28 cellular contexts compared by ENCODE assay signal in the genomic region with DNA sequence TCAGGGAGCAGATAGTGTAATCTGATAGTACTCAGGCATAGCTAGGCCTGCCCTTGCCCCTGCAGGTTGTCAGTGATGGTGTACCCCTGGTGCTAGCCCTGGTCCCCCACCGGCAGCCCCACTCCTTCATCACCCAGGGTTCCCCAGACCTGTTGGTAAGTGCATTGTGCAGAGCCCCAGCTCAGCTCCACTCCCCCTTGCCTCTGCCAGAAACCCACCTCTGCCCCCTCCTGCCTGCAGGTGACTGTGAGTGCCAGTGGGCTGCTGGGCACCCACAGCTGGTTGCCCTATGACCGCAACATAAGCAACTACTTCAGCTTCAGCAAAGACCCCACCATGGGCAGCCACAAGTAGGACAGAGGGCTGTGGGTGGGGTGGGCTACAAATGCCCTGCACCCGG. TPM values are rescaled to one million over a fixed set of nuclear protein-coding genes. Genes with fewer than 3 reads are reported as not detected.
DNase-seq lines count a peak whose midpoint lies in the region; ATAC-seq, FAIRE-seq and TF ChIP-seq lines count a peak whose summit lies in the region.
"Had no signal": no experiment of that assay in that cellular context is flagged by ENCODE, and none has a peak within 500 bp of the region (broad histone marks: within the 10 kb centered on the region; RNA-seq: fewer than 3 reads in every experiment).

No MANE protein-coding gene starts in this region.

- no peak for ATAC-seq in activated CD8-positive, alpha-beta T cell treated with anti-CD3 and anti-CD28 coated beads, Interleukin-2, amount 10 ng/mL, durations not matched to agents 7 days and 5 days
- ATAC-seq in activated CD8-positive, alpha-beta T cell treated with anti-CD3 and anti-CD28 coated beads for 36 hours: no peak
- ATAC-seq in left lung: no peak
- ATAC-seq in gastrocnemius medialis: no peak
- ATAC-seq: activated CD4-positive, alpha-beta T cell treated with anti-CD3 and anti-CD28 coated beads for 36 hours; heart right ventricle; naive thymus-derived CD4-positive, alpha-beta T cell; stimulated activated naive CD8-positive, alpha-beta T cell treated with anti-CD3 and anti-CD28 coated beads, Interleukin-15, amount 100 ng/mL, for 72 hours had no signal

- H3K27me3 ChIP-seq in BLaER1 (no peaks in the 10 kb centered on the region), left lung (no peaks in the 10 kb centered on the region), gastrocnemius medialis (no peaks in the 10 kb centered on the region)
- H3K27me3 ChIP-seq: brain microvascular endothelial cell, heart right ventricle, uterus had no signal

- H3K4me1 ChIP-seq in BLaER1: peaks cover 53% of the 10 kb centered on the region
- peaks cover 4 to 19% of the 10 kb centered on the region in 2 donors for H3K4me1 ChIP-seq in left lung
- peaks cover 0 to 14% of the 10 kb centered on the region in 2 donors for H3K4me1 ChIP-seq in gastrocnemius medialis
- H3K4me1 ChIP-seq: A549 had no signal

- in situ Hi-C loops in gastrocnemius medialis (cut with MboI; ENCODE audit: low sequenced_read_pairs in 4 of 4): loop anchor here in 1 of 4 donors (25.0 kb wide), 1 partner anchor 320 kb away; the partner anchor contains the start of gene ALS2CL

- H3K9me3 Mint-ChIP-seq in activated CD8-positive, alpha-beta T cell treated with anti-CD3 and anti-CD28 coated beads, Interleukin-2, amount 10 ng/mL, durations not matched to agents 7 days and 5 days (ENCODE audit: insufficient read depth): no peaks in the 10 kb centered on the region
- no peaks in the 10 kb centered on the region for H3K9me3 Mint-ChIP-seq in activated CD8-positive, alpha-beta T cell treated with anti-CD3 and anti-CD28 coated beads for 36 hours
- H3K9me3 Mint-ChIP-seq in IgD-negative memory B cell: no peaks in the 10 kb centered on the region
- H3K9me3 Mint-ChIP-seq: activated naive CD4-positive, alpha-beta T cell treated with anti-CD3 and anti-CD28 coated beads, Interleukin-2, amount 50 U/mL, for 24 hours; stimulated activated naive CD8-positive, alpha-beta T cell treated with anti-CD3 and anti-CD28 coated beads, Interleukin-15, amount 100 ng/mL, for 72 hours had no signal

- no peaks in the 10 kb centered on the region for H3K27me3 Mint-ChIP-seq in activated CD8-positive, alpha-beta T cell treated with anti-CD3 and anti-CD28 coated beads, Interleukin-2, amount 10 ng/mL, durations not matched to agents 7 days and 5 days (ENCODE audit: low read depth)
- no peaks in the 10 kb centered on the region for H3K27me3 Mint-ChIP-seq in activated CD8-positive, alpha-beta T cell treated with anti-CD3 and anti-CD28 coated beads for 36 hours
- no peaks in the 10 kb centered on the region for H3K27me3 Mint-ChIP-seq in IgD-negative memory B cell
- H3K27me3 Mint-ChIP-seq: activated CD4-positive, alpha-beta T cell treated with anti-CD3 and anti-CD28 coated beads for 36 hours; activated naive CD4-positive, alpha-beta T cell treated with anti-CD3 and anti-CD28 coated beads, Interleukin-2, amount 50 U/mL, for 24 hours; naive thymus-derived CD4-positive, alpha-beta T cell; stimulated activated naive CD8-positive, alpha-beta T cell treated with anti-CD3 and anti-CD28 coated beads, Interleukin-15, amount 100 ng/mL, for 72 hours had no signal

- H3K4me3 Mint-ChIP-seq in activated CD8-positive, alpha-beta T cell treated with anti-CD3 and anti-CD28 coated beads, Interleukin-2, amount 10 ng/mL, durations not matched to agents 7 days and 5 days: no peak overlapping the region
- H3K4me3 Mint-ChIP-seq in activated CD8-positive, alpha-beta T cell treated with anti-CD3 and anti-CD28 coated beads for 36 hours: no peak overlapping the region
- peak overlapping the region in 1 of 4 donors; percentile 32 for H3K4me3 Mint-ChIP-seq in IgD-negative memory B cell
- H3K4me3 Mint-ChIP-seq: activated CD4-positive, alpha-beta T cell treated with anti-CD3 and anti-CD28 coated beads for 36 hours; activated naive CD4-positive, alpha-beta T cell treated with anti-CD3 and anti-CD28 coated beads, Interleukin-2, amount 50 U/mL, for 24 hours; stimulated activated naive CD8-positive, alpha-beta T cell treated with anti-CD3 and anti-CD28 coated beads, Interleukin-15, amount 100 ng/mL, for 72 hours had no signal

- H4K20me1 ChIP-seq in BLaER1: no peaks in the 10 kb centered on the region

- TF ChIP-seq CTCF in activated CD8-positive, alpha-beta T cell treated with anti-CD3 and anti-CD28 coated beads for 36 hours (IDR thresholded peaks at IDR 0.05): no peak
- TF ChIP-seq CTCF in left lung (IDR thresholded peaks at IDR 0.05) (no peak), gastrocnemius medialis (IDR thresholded peaks at IDR 0.05 in 4 of 5, conservative IDR thresholded peaks at IDR 0.05 in 1 of 5) (no peak)

- H3K9ac ChIP-seq in BLaER1: peak overlapping the region; percentile 45; the same call in 1 of the 2 replicates

- peaks cover 27% of the 10 kb centered on the region for H3K4me1 Mint-ChIP-seq in activated CD8-positive, alpha-beta T cell treated with anti-CD3 and anti-CD28 coated beads, Interleukin-2, amount 10 ng/mL, durations not matched to agents 7 days and 5 days (ENCODE audit: low read depth)
- H3K4me1 Mint-ChIP-seq in activated CD8-positive, alpha-beta T cell treated with anti-CD3 and anti-CD28 coated beads for 36 hours (ENCODE audit: low read depth): peaks cover 5% of the 10 kb centered on the region
- H3K4me1 Mint-ChIP-seq in IgD-negative memory B cell: peaks cover 0 to 3% (median 0%) of the 10 kb centered on the region in 3 donors

- DNase-seq in activated CD8-positive, alpha-beta T cell treated with anti-CD3 and anti-CD28 coated beads, Interleukin-2, amount 10 ng/mL, durations not matched to agents 7 days and 5 days: no peak
- DNase-seq in activated CD8-positive, alpha-beta T cell treated with anti-CD3 and anti-CD28 coated beads for 36 hours: no peak
- DNase-seq in left lung (peak; percentile 31), gastrocnemius medialis (no peak), DMS53 (lab: John Stamatoyannopoulos, UW) (no peak), GM12891 (ENCODE audit: insufficient read length, low spot score) (no peak)
- DNase-seq: brain microvascular endothelial cell; cerebellar nuclear complex; DMS 273 treated with DMSO at 0.1 percent for 48 hours; foreskin melanocyte; NCI-H2029 treated with DMSO at 0.1 percent for 48 hours; NCI-H524 treated with DMSO at 0.1 percent for 48 hours; PC-9; SHP77; stimulated activated naive CD8-positive, alpha-beta T cell treated with anti-CD3 and anti-CD28 coated beads, Interleukin-15, amount 100 ng/mL, for 72 hours had no signal

- peaks cover 67% of the 10 kb centered on the region for H3K36me3 ChIP-seq in BLaER1
- peaks cover 0 to 86% of the 10 kb centered on the region in 2 donors for H3K36me3 ChIP-seq in left lung
- peaks cover 0 to 9% of the 10 kb centered on the region in 2 donors for H3K36me3 ChIP-seq in gastrocnemius medialis
- H3K36me3 ChIP-seq: uterus had no signal

- no peak overlapping the region for H3K4me3 ChIP-seq in BLaER1
- H3K4me3 ChIP-seq in left lung: no peak overlapping the region
- H3K4me3 ChIP-seq in gastrocnemius medialis: no peak overlapping the region
- H3K4me3 ChIP-seq: A549, heart right ventricle, lung, PC-9, thoracic aorta, uterus had no signal

- intact Hi-C loops in activated CD8-positive, alpha-beta T cell treated with anti-CD3 and anti-CD28 coated beads for 36 hours (cut with micrococcal nuclease): no loop called here
- intact Hi-C loops in left lung (cut with DNase I): no loop called here
- intact Hi-C loops in gastrocnemius medialis (cut with DNase I; ENCODE audit: low total_unique reads): no loop called here

- CTCF ChIA-PET in activated CD8-positive, alpha-beta T cell treated with anti-CD3 and anti-CD28 coated beads, Interleukin-2, amount 10 ng/mL, durations not matched to agents 7 days and 5 days (lab: Charles Lee): interaction anchor here (1.3 kb wide), 1 partner anchor 21 kb away, joined by 3 read pairs; no protein-coding TSS in a partner anchor
- CTCF ChIA-PET in activated CD8-positive, alpha-beta T cell treated with anti-CD3 and anti-CD28 coated beads for 36 hours (lab: Charles Lee): interaction anchor here (1.4 to 1.8 kb wide), 2 partner anchors 8 to 9 kb away, joined by 3 to 4 read pairs; no protein-coding TSS in a partner anchor

- FAIRE-seq in GM12891 (lab: Jason Lieb, UNC): no peak
- FAIRE-seq: A549, GM19239, H1, HTR-8/SVneo had no signal

- no peak overlapping the region for H3K4me2 ChIP-seq in BLaER1
- H3K4me2 ChIP-seq: A549, PC-9 had no signal

- POLR2A ChIA-PET in activated CD8-positive, alpha-beta T cell treated with anti-CD3 and anti-CD28 coated beads, Interleukin-2, amount 10 ng/mL, durations not matched to agents 7 days and 5 days (lab: Charles Lee): interaction anchor here (1.9 kb wide), 1 partner anchor 16 kb away, joined by 4 read pairs; no protein-coding TSS in a partner anchor
- POLR2A ChIA-PET in activated CD8-positive, alpha-beta T cell treated with anti-CD3 and anti-CD28 coated beads for 36 hours (lab: Charles Lee): interaction anchor here (0.8 to 3.4 kb wide), 4 partner anchors 14 to 59 kb away, joined by 3 to 20 read pairs (median 6); partner anchors contain the start of gene NBEAL2

- peaks cover 60% of the 10 kb centered on the region for H3K36me3 Mint-ChIP-seq in activated CD8-positive, alpha-beta T cell treated with anti-CD3 and anti-CD28 coated beads, Interleukin-2, amount 10 ng/mL, durations not matched to agents 7 days and 5 days (ENCODE audit: low read depth)
- peaks cover 14% of the 10 kb centered on the region for H3K36me3 Mint-ChIP-seq in activated CD8-positive, alpha-beta T cell treated with anti-CD3 and anti-CD28 coated beads for 36 hours (ENCODE audit: low read depth)
- no peaks in the 10 kb centered on the region for H3K36me3 Mint-ChIP-seq in IgD-negative memory B cell

- peak overlapping the region; percentile 27 for H3K27ac Mint-ChIP-seq in activated CD8-positive, alpha-beta T cell treated with anti-CD3 and anti-CD28 coated beads, Interleukin-2, amount 10 ng/mL, durations not matched to agents 7 days and 5 days
- no peak overlapping the region for H3K27ac Mint-ChIP-seq in activated CD8-positive, alpha-beta T cell treated with anti-CD3 and anti-CD28 coated beads for 36 hours
- H3K27ac Mint-ChIP-seq in IgD-negative memory B cell: peak overlapping the region in 2 of 3 donors; percentile 16 to 57
- H3K27ac Mint-ChIP-seq: activated CD4-positive, alpha-beta T cell treated with anti-CD3 and anti-CD28 coated beads for 36 hours; activated naive CD4-positive, alpha-beta T cell treated with anti-CD3 and anti-CD28 coated beads, Interleukin-2, amount 50 U/mL, for 24 hours; stimulated activated naive CD8-positive, alpha-beta T cell treated with anti-CD3 and anti-CD28 coated beads, Interleukin-15, amount 100 ng/mL, for 72 hours had no signal

- H3K27ac ChIP-seq in BLaER1 (peak overlapping the region; percentile 38), left lung (no peak overlapping the region), gastrocnemius medialis (no peak overlapping the region)
- H3K27ac ChIP-seq: A549, brain microvascular endothelial cell, heart right ventricle, PC-9, thoracic aorta, uterus had no signal

- TF ChIP-seq POLR2A in gastrocnemius medialis (IDR thresholded peaks at IDR 0.05) (no peak), GM12891 (IDR thresholded peaks at IDR 0.05; ENCODE audit: low read depth, low read length) (no peak)

- H3K9me3 ChIP-seq in BLaER1 (no peaks in the 10 kb centered on the region), left lung (no peaks in the 10 kb centered on the region), gastrocnemius medialis (no peaks in the 10 kb centered on the region)
- H3K9me3 ChIP-seq: A549, heart right ventricle, thoracic aorta, uterus had no signal

RNA-seq across cellular contexts. Expression of gene NBEAL2, which starts 27.5 kb away (rescaled TPM):
- total RNA-seq in activated CD8-positive, alpha-beta T cell treated with anti-CD3 and anti-CD28 coated beads, Interleukin-2, amount 10 ng/mL, durations not matched to agents 7 days and 5 days: 100 to 1,000 TPM; 206 to 212 TPM
- total RNA-seq in activated CD8-positive, alpha-beta T cell treated with anti-CD3 and anti-CD28 coated beads for 36 hours: 10 to 100 TPM; 58.9 to 63.7 TPM
- 6.7 TPM for polyA plus RNA-seq in IgD-negative memory B cell
- 100 to 1,000 TPM in 1 of 2 donors, 10 to 100 TPM in 1; 99.6 to 148 TPM for total RNA-seq in left lung
- total RNA-seq in gastrocnemius medialis: 1 to 10 TPM; 4.1 to 8.7 (median 7.5) TPM
- polyA plus RNA-seq in GM12891 (2012; ENCODE audit: low read depth, missing spikeins): 53.4 TPM

RNA-seq across cellular contexts. Expression of gene CCDC12, which starts 30.5 kb away (rescaled TPM):
- total RNA-seq in activated CD8-positive, alpha-beta T cell treated with anti-CD3 and anti-CD28 coated beads, Interleukin-2, amount 10 ng/mL, durations not matched to agents 7 days and 5 days: 10 to 100 TPM; 59.4 to 62.2 TPM
- total RNA-seq in activated CD8-positive, alpha-beta T cell treated with anti-CD3 and anti-CD28 coated beads for 36 hours: 10 to 100 TPM; 51.2 to 51.6 TPM
- 151 TPM for polyA plus RNA-seq in IgD-negative memory B cell
- total RNA-seq in left lung (10 to 100 TPM; 34.7 to 43.7 TPM), gastrocnemius medialis (10 to 100 TPM; 24.6 to 32.0 (median 29.0) TPM)
- 55.8 TPM for polyA plus RNA-seq in GM12891 (2012; ENCODE audit: low read depth, missing spikeins)

Comparison
In these comparisons a context has a peak if more than half of its experiments do, and no peak if none do; other contexts are left out.
1. DNase-seq: peak in left lung (2 of 2); none in activated CD8-positive, alpha-beta T cell treated with anti-CD3 and anti-CD28 coated beads, Interleukin-2, amount 10 ng/mL, durations not matched to agents 7 days and 5 days (single experiment), activated CD8-positive, alpha-beta T cell treated with anti-CD3 and anti-CD28 coated beads for 36 hours (single experiment), gastrocnemius medialis (0 of 2), DMS53 (single experiment) and GM12891 (single experiment).
2. RNA of gene NBEAL2, which starts 27.5 kb away (total RNA-seq): 206 to 212 TPM in activated CD8-positive, alpha-beta T cell treated with anti-CD3 and anti-CD28 coated beads, Interleukin-2, amount 10 ng/mL, durations not matched to agents 7 days and 5 days, 99.6 to 148 TPM in left lung and 58.9 to 63.7 TPM in activated CD8-positive, alpha-beta T cell treated with anti-CD3 and anti-CD28 coated beads for 36 hours; 4.1 to 8.7 TPM in gastrocnemius medialis; every median in the first group is over 4 times any median in the second.